ENCODE assay signal across 18 cellular contexts in the genomic region with DNA sequence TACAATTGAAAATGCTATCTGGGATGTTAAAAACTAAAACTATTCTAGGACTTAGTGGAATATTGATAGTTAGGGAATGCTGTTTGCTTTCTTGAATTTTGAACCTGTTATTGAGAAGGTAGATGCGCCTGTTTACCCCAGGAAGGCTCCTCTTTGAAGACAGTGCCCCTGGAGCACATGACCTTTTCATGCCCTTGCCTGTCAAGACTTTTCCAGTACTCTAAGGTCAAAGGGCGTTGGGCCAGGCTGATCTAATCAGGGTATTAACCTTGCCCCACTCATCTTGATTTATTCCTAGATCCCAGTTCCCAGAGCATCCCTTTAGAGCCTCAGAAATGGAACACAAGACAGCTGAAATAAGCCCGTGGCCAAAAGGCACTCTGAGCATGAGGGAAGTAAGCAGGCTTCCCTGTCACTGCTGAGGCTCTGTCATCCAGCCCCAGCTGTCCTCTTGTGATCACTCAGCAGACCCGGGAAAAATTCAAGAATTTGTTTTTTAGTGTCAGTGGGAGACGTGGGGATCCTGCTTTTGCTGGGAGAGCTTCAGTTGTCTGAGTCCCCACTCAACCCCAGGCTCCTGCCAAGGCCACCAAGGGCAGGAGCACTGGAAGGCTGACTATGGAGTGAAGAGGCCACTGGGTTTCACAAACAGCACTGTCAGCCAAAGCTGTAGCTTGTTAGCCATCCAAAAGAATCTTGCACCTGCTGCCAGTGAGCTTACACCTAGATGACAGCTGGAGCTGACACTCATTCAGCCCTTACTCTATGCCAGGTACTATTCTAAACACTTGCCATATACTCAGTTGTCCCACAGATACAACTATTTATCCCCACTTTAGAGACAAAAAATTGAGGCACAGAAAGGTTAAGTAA.
"Had no signal": no experiment of that assay in that cellular context is flagged by ENCODE, and none has a peak within 500 bp of the region (broad histone marks: within the 10 kb centered on the region; RNA-seq: fewer than 3 reads in every experiment).

No MANE protein-coding gene starts in this region.

- H3K27ac Mint-ChIP-seq: activated CD4-positive, alpha-beta memory T cell treated with anti-CD3 and anti-CD28 coated beads, Interleukin-2, amount 10 ng/mL, durations not matched to agents 7 days and 5 days; activated CD8-positive, alpha-beta memory T cell treated with anti-CD3 and anti-CD28 coated beads, Interleukin-2, amount 10 ng/mL, durations not matched to agents 7 days and 5 days; activated naive CD8-positive, alpha-beta T cell; effector memory CD8-positive, alpha-beta T cell; T-cell had no signal

- H3K4me3 Mint-ChIP-seq: activated CD4-positive, alpha-beta memory T cell treated with anti-CD3 and anti-CD28 coated beads, Interleukin-2, amount 10 ng/mL, durations not matched to agents 7 days and 5 days; activated CD8-positive, alpha-beta memory T cell treated with anti-CD3 and anti-CD28 coated beads, Interleukin-2, amount 10 ng/mL, durations not matched to agents 7 days and 5 days; activated naive CD8-positive, alpha-beta T cell; effector memory CD8-positive, alpha-beta T cell; T-cell had no signal

- H3K27me3 Mint-ChIP-seq: activated CD4-positive, alpha-beta memory T cell treated with anti-CD3 and anti-CD28 coated beads, Interleukin-2, amount 10 ng/mL, durations not matched to agents 7 days and 5 days; activated CD8-positive, alpha-beta memory T cell treated with anti-CD3 and anti-CD28 coated beads, Interleukin-2, amount 10 ng/mL, durations not matched to agents 7 days and 5 days; activated naive CD8-positive, alpha-beta T cell had no signal

- H3K79me2 ChIP-seq: parathyroid adenoma had no signal

- DNase-seq: activated CD4-positive, alpha-beta memory T cell treated with anti-CD3 and anti-CD28 coated beads, Interleukin-2, amount 10 ng/mL, durations not matched to agents 7 days and 5 days; activated CD4-positive, alpha-beta T cell treated with anti-CD3 and anti-CD28 coated beads for 48 hours; activated CD4-positive, CD25-positive, alpha-beta regulatory T cell; activated CD8-positive, alpha-beta memory T cell treated with anti-CD3 and anti-CD28 coated beads, Interleukin-2, amount 10 ng/mL, durations not matched to agents 7 days and 5 days; amniotic stem cell; effector memory CD8-positive, alpha-beta T cell; hippocampal formation; left colon; mammary epithelial cell; midbrain; stimulated activated CD4-positive, alpha-beta T cell treated with anti-CD3 and anti-CD28 coated beads, Interleukin-12 subunit alpha, Interleukin-12 subunit beta, amount 100 ng/mL, for 4 hours; stimulated activated CD4-positive, alpha-beta T cell treated with anti-CD3 and anti-CD28 coated beads, Interleukin-2, amount 100 ng/mL, for 24 hours; stimulated activated naive CD8-positive, alpha-beta T cell treated with anti-CD3 and anti-CD28 coated beads, Interleukin-15, Interleukin-2, amounts not matched to agents 100 U/mL and 50 U/mL, for 24 hours; T-cell; uterus had no signal

- H3K9ac ChIP-seq: parathyroid adenoma had no signal

- H3K27me3 ChIP-seq: tibial nerve, uterus had no signal

- H2AFZ ChIP-seq: parathyroid adenoma had no signal

- H3K27ac ChIP-seq: parathyroid adenoma, tibial nerve, uterus had no signal

- H3K36me3 ChIP-seq: uterus had no signal

- H3K9me3 ChIP-seq: uterus had no signal

- H3K4me1 ChIP-seq: parathyroid adenoma had no signal

- H3K4me1 Mint-ChIP-seq: activated CD4-positive, alpha-beta memory T cell treated with anti-CD3 and anti-CD28 coated beads, Interleukin-2, amount 10 ng/mL, durations not matched to agents 7 days and 5 days; activated CD8-positive, alpha-beta memory T cell treated with anti-CD3 and anti-CD28 coated beads, Interleukin-2, amount 10 ng/mL, durations not matched to agents 7 days and 5 days had no signal

- ATAC-seq: activated CD8-positive, alpha-beta memory T cell treated with anti-CD3 and anti-CD28 coated beads, Interleukin-2, amount 10 ng/mL, durations not matched to agents 7 days and 5 days; effector memory CD8-positive, alpha-beta T cell; left colon; stimulated activated naive CD8-positive, alpha-beta T cell treated with anti-CD3 and anti-CD28 coated beads, Interleukin-15, Interleukin-2, amounts not matched to agents 100 U/mL and 50 U/mL, for 24 hours; T-cell had no signal

- H3K9me3 Mint-ChIP-seq: T-cell had no signal

- H3K4me3 ChIP-seq: tibial nerve, uterus had no signal
